In the genomic region with DNA sequence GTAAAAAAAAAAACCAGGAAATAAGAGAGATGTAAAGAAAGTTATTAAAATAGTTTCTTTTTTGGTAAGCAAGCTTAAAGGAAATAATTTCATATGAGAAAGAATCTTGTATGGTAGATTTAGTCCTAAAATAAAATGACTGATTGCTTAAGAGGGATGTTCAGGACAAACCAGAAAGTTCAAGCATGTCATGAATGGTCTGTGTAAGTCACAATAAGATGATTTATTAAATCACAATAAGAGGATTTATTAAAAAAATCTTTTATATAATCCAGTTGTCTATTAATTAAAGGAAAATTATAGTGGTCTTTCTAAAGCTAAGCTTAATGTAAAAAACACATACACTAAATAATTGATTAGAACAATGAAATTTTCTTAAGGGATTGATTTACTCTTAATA, we compare ENCODE assay signal across 1 cellular context.
TF ChIP-seq lines count a peak whose summit lies in the region.

No MANE protein-coding gene starts in this region.

TF ChIP-seq in HCT116, 20 proteins besides CTCF, POLR2A, EP300 and RAD21 (continued from another document):
- TF ChIP-seq MAX (IDR thresholded peaks at IDR 0.05) (no peak), EZH2 (IDR thresholded peaks at IDR 0.05) (no peak), FOSL1 (IDR thresholded peaks at IDR 0.05; ENCODE audit: low read depth) (no peak), ZNF274 (IDR thresholded peaks at IDR 0.05; ENCODE audit: low read depth, low read length) (no peak), EGR1 (IDR thresholded peaks at IDR 0.05; ENCODE audit: low read depth) (no peak), POLR2AphosphoS5 (IDR thresholded peaks at IDR 0.05; ENCODE audit: low read depth, low read length) (no peak), CEBPB (IDR thresholded peaks at IDR 0.05; ENCODE audit: low read depth) (no peak)
- TF ChIP-seq, protein P1, sequence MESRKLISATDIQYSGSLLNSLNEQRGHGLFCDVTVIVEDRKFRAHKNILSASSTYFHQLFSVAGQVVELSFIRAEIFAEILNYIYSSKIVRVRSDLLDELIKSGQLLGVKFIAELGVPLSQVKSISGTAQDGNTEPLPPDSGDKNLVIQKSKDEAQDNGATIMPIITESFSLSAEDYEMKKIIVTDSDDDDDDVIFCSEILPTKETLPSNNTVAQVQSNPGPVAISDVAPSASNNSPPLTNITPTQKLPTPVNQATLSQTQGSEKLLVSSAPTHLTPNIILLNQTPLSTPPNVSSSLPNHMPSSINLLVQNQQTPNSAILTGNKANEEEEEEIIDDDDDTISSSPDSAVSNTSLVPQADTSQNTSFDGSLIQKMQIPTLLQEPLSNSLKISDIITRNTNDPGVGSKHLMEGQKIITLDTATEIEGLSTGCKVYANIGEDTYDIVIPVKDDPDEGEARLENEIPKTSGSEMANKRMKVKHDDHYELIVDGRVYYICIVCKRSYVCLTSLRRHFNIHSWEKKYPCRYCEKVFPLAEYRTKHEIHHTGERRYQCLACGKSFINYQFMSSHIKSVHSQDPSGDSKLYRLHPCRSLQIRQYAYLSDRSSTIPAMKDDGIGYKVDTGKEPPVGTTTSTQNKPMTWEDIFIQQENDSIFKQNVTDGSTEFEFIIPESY (IDR thresholded peaks at IDR 0.05; ENCODE audit: extremely low read depth, insufficient replicate concordance, low read length) = no peak
